In the genomic region with DNA sequence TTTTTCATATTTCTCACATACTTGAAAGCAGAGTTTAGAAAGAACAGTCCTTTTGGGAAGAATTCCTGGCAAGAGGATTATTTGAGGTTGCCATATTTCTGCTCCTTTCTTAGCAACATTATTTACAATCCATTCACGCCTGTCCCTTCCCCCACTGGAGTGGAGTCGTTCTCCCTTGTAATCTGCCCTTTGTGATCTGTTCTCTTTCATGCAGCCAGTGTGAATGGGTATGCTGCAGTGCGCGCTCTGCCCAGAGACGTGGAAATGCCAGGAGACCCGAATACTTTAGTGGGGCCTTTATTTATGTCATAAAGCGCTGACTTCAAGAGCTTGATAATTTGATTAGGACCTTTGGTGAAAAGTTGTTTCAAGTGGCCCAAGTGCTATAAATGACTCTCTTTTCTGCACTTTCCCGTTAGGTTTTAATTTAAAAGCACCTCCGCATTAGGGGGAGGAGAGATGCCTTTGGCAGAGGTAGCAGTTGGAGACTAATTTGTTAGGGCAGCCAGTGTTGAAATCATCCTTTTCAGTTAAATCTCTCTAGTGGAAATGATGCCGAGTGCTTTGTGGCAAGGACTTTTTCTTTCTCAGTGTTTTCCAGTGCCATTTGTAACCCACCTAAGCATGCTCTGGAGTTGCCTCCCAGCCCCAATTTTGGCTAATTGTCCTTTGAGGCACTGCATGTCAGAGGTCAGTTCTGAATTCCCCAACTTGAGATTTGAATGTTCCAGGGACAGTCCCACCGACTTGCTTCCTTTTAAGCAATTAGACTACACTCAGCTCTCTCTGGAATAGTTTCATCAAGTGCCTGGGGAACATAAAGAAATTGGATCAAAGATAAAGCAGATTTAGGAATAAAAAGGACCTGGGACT, we compare ENCODE assay signal across 12 cellular contexts. TPM values are rescaled to one million over a fixed set of nuclear protein-coding genes. Genes with fewer than 3 reads are reported as not detected.
A peak's percentile ranks its signal among the peaks of the same experiment; 100 is the strongest.
DNase-seq lines count a peak whose midpoint lies in the region; ATAC-seq and TF ChIP-seq lines count a peak whose summit lies in the region.
"Had no signal": no experiment of that assay in that cellular context is flagged by ENCODE, and none has a peak within 500 bp of the region (broad histone marks: within the 10 kb centered on the region; RNA-seq: fewer than 3 reads in every experiment).

No MANE protein-coding gene starts in this region.

- TF ChIP-seq EP300 in gastroesophageal sphincter (IDR thresholded peaks at IDR 0.05) = no peak

- no peak for TF ChIP-seq POLR2A in gastroesophageal sphincter (IDR thresholded peaks at IDR 0.05)

- H3K27ac Mint-ChIP-seq in CD4-positive, alpha-beta memory T cell = peak overlapping the region; percentile 84 to 98 (median 95)
- H3K27ac Mint-ChIP-seq in T-helper 17 cell = peak overlapping the region; percentile 99

- ATAC-seq in T-helper 17 cell (no peak), gastroesophageal sphincter (peak; percentile 52), omental fat pad (ENCODE audit: low FRiP score) (peak; percentile 59), HG02798 (IDR thresholded peaks at IDR 0.05; ENCODE audit: poor library complexity, unreplicated experiment) (no peak), GM19035 (IDR thresholded peaks at IDR 0.05; ENCODE audit: unreplicated experiment) (no peak)

- peaks cover 9% of the 10 kb centered on the region for H3K36me3 ChIP-seq in CD4-positive, alpha-beta memory T cell (ENCODE audit: insufficient read depth, low read length)
- H3K36me3 ChIP-seq in gastroesophageal sphincter = no peaks in the 10 kb centered on the region
- H3K36me3 ChIP-seq: SJSA1 had no signal

- TF ChIP-seq CTCF in gastroesophageal sphincter (IDR thresholded peaks at IDR 0.05) = no peak
- TF ChIP-seq CTCF in omental fat pad (IDR thresholded peaks at IDR 0.05) = no peak

- DNase-seq in CD4-positive, alpha-beta memory T cell = no peak
- DNase-seq in T-helper 17 cell (no peak), omental fat pad (ENCODE audit: low spot score) (no peak), HEK293T (ENCODE audit: extremely low spot score) (no peak), kidney tubule cell (ENCODE audit: low spot score) (no peak)
- DNase-seq: DMS53 had no signal

- peak overlapping the region; percentile 58 to 65 for H3K4me3 ChIP-seq in CD4-positive, alpha-beta memory T cell (ENCODE audit: low read length in 2 of 2)
- peak overlapping the region in 1 of 2 donors; percentile 16 for H3K4me3 ChIP-seq in gastroesophageal sphincter
- H3K4me3 ChIP-seq: SJSA1 had no signal

- H3K4me3 Mint-ChIP-seq in CD4-positive, alpha-beta memory T cell = peak overlapping the region; percentile 89 to 96 (median 92)
- H3K4me3 Mint-ChIP-seq in T-helper 17 cell = peak overlapping the region; percentile 98

- H3K9me3 Mint-ChIP-seq in CD4-positive, alpha-beta memory T cell = no peaks in the 10 kb centered on the region

- H3K27ac ChIP-seq in CD4-positive, alpha-beta memory T cell (ENCODE audit: low read depth, low read length) = peak overlapping the region; percentile 69
- peak overlapping the region; percentile 55 to 79 (median 68) for H3K27ac ChIP-seq in gastroesophageal sphincter

- WGBS in gastroesophageal sphincter (ENCODE audit: low coverage in 1 of 2), 2 donors = 15 to 26% methylated on average over 10 of the region's 11 CpGs

- H3K27me3 Mint-ChIP-seq in CD4-positive, alpha-beta memory T cell = no peaks in the 10 kb centered on the region
- H3K27me3 Mint-ChIP-seq in T-helper 17 cell = no peaks in the 10 kb centered on the region

- no peaks in the 10 kb centered on the region for H3K27me3 ChIP-seq in CD4-positive, alpha-beta memory T cell (ENCODE audit: insufficient read depth, low read length)
- H3K27me3 ChIP-seq in gastroesophageal sphincter = no peaks in the 10 kb centered on the region
- H3K27me3 ChIP-seq: SJSA1 had no signal

- CTCF ChIA-PET in CD4-positive, alpha-beta memory T cell (lab: Charles Lee; ENCODE audit: partially characterized antibody) = interaction anchor here (1.7 to 29.4 kb wide), 3 partner anchors 8 to 52 kb away, joined by 6 to 875 read pairs (median 875); a partner anchor contains a TSS
- CTCF ChIA-PET in HEK293T (lab: Yijun Ruan, JAX) = no interaction called here

- peaks cover 82% of the 10 kb centered on the region for H3K4me1 ChIP-seq in CD4-positive, alpha-beta memory T cell (ENCODE audit: insufficient read depth, low read length)
- H3K4me1 ChIP-seq in gastroesophageal sphincter = peaks cover 35 to 97% (median 42%) of the 10 kb centered on the region in 3 donors

- POLR2A ChIA-PET in CD4-positive, alpha-beta memory T cell (lab: Charles Lee; ENCODE audit: partially characterized antibody) = interaction anchor here (1.6 to 14.5 kb wide), 2 partner anchors 9 kb away, joined by 3 to 347 read pairs; no protein-coding TSS in a partner anchor
- POLR2A ChIA-PET in HEK293T (lab: Yijun Ruan, JAX) = no interaction called here

- H3K4me1 Mint-ChIP-seq in CD4-positive, alpha-beta memory T cell = peaks cover 63 to 97% (median 76%) of the 10 kb centered on the region in 4 donors
- H3K4me1 Mint-ChIP-seq in T-helper 17 cell = peaks cover 70% of the 10 kb centered on the region

- peaks cover 21 to 33% of the 10 kb centered on the region in 2 donors for H3K36me3 Mint-ChIP-seq in CD4-positive, alpha-beta memory T cell
- peaks cover 7% of the 10 kb centered on the region for H3K36me3 Mint-ChIP-seq in T-helper 17 cell (ENCODE audit: low read depth)

- H3K9me3 ChIP-seq in CD4-positive, alpha-beta memory T cell (ENCODE audit: control insufficient read depth in 1 of 2, low read length in 2 of 2) = no peaks in the 10 kb centered on the region
- H3K9me3 ChIP-seq in T-helper 17 cell (ENCODE audit: control insufficient read depth, low read length, poor library complexity, severe bottlenecking) (no peaks in the 10 kb centered on the region), gastroesophageal sphincter (no peaks in the 10 kb centered on the region)
- H3K9me3 ChIP-seq: SJSA1 had no signal

- intact Hi-C loops in CD4-positive, alpha-beta memory T cell (cut with micrococcal nuclease) = no loop called here

TF ChIP-seq in HEK293T, 16 proteins besides CTCF, POLR2A, EP300 and RAD21:
- TF ChIP-seq LEF1 (IDR thresholded peaks at IDR 0.05; ENCODE audit: borderline replicate concordance) (no peak), FOXK2 (IDR thresholded peaks at IDR 0.05) (no peak), FOXA1 (IDR thresholded peaks at IDR 0.05) (no peak), CTBP1 (IDR thresholded peaks at IDR 0.05; ENCODE audit: borderline replicate concordance) (no peak), NFRKB (IDR thresholded peaks at IDR 0.05) (no peak), TARDBP (IDR thresholded peaks at IDR 0.05) (no peak), ZNF384 (IDR thresholded peaks at IDR 0.05) (no peak), BHLHE40 (IDR thresholded peaks at IDR 0.05; ENCODE audit: borderline replicate concordance) (no peak), HDGF (IDR thresholded peaks at IDR 0.05; ENCODE audit: borderline replicate concordance) (no peak), SP1 (IDR thresholded peaks at IDR 0.05) (no peak), L3MBTL2 (conservative IDR thresholded peaks at IDR 0.05) (no peak), SUZ12 (IDR thresholded peaks at IDR 0.05) (no peak), FOXM1 (IDR thresholded peaks at IDR 0.05; ENCODE audit: borderline replicate concordance) (no peak), ARNT (IDR thresholded peaks at IDR 0.05) (no peak), ELF4 (IDR thresholded peaks at IDR 0.05) (no peak)
- TF ChIP-seq, protein P1, sequence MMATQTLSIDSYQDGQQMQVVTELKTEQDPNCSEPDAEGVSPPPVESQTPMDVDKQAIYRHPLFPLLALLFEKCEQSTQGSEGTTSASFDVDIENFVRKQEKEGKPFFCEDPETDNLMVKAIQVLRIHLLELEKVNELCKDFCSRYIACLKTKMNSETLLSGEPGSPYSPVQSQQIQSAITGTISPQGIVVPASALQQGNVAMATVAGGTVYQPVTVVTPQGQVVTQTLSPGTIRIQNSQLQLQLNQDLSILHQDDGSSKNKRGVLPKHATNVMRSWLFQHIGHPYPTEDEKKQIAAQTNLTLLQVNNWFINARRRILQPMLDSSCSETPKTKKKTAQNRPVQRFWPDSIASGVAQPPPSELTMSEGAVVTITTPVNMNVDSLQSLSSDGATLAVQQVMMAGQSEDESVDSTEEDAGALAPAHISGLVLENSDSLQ (IDR thresholded peaks at IDR 0.05) = no peak

RNA-seq across cellular contexts. Expression of a gene that starts 52.5 kb away (rescaled TPM):
- 10 to 100 TPM; 65.7 to 68.1 TPM for total RNA-seq in CD4-positive, alpha-beta memory T cell
- polyA plus RNA-seq in CD4-positive, alpha-beta memory T cell = 100 to 1,000 TPM; 127 to 152 TPM
- total RNA-seq in T-helper 17 cell (10 to 100 TPM; 91.3 to 97.3 TPM), gastroesophageal sphincter (10 to 100 TPM; 73.1 to 97.4 (median 79.5) TPM), omental fat pad (10 to 100 TPM; 52.8 to 86.2 (median 53.4) TPM)

RNA-seq across cellular contexts. Expression of a gene that starts 58.6 kb away (rescaled TPM):
- total RNA-seq in CD4-positive, alpha-beta memory T cell = not detected
- not detected for polyA plus RNA-seq in CD4-positive, alpha-beta memory T cell
- total RNA-seq in T-helper 17 cell (1 to 10 TPM in 1 of 2 donors, not detected in 1; 1.7 TPM), gastroesophageal sphincter (not detected), omental fat pad (not detected)
- total RNA-seq: bronchial epithelial cell, mononuclear cell, SJSA1 had no signal

Comparison
In these comparisons a context has a peak if more than half of its experiments do, and no peak if none do; other contexts are left out.
1. ATAC-seq: peak in gastroesophageal sphincter (single experiment) and omental fat pad (single experiment); none in T-helper 17 cell (single experiment), HG02798 (single experiment) and GM19035 (single experiment).